In genomic region chr17:30336369-30337171, GRCh38 we compare ENCODE assay signal across 1 cellular context.
A peak's percentile ranks its signal among the peaks of the same experiment; 100 is the strongest.
TF ChIP-seq lines count a peak whose summit lies in the region.

No MANE protein-coding gene starts in this region.

TF ChIP-seq in HepG2, 621 proteins besides CTCF, POLR2A, EP300 and RAD21 (continued from another document and continues in another):
- TF ChIP-seq MAZ (IDR thresholded peaks at IDR 0.05; ENCODE audit: borderline replicate concordance, low read depth, low read length) (no peak), MAZ (CRISPR knock-in tag; IDR thresholded peaks at IDR 0.05; ENCODE audit: low read depth) (0 out of 2 replicates have a peak, but pooled peaks have one; percentile 52), ZNF562 (CRISPR knock-in tag; IDR thresholded peaks at IDR 0.05; ENCODE audit: borderline replicate concordance) (no peak), ZNF142 (CRISPR knock-in tag; IDR thresholded peaks at IDR 0.05) (peak; percentile 69; the same call in 1 of the 2 replicates), ZNF747 (CRISPR knock-in tag; IDR thresholded peaks at IDR 0.05; ENCODE audit: borderline replicate concordance) (peak; percentile 40; the same call in 1 of the 2 replicates), PPARG (CRISPR knock-in tag; conservative IDR thresholded peaks at IDR 0.05) (peak; percentile 84), ZFP36L1 (CRISPR knock-in tag; IDR thresholded peaks at IDR 0.05) (no peak), SOX6 (IDR thresholded peaks at IDR 0.05) (no peak), SOX6 (CRISPR knock-in tag; IDR thresholded peaks at IDR 0.05) (0 out of 2 replicates have a peak, but pooled peaks have one; percentile 47), MAFF (IDR thresholded peaks at IDR 0.05; ENCODE audit: low read depth, low read length) (0 out of 2 replicates have a peak, but pooled peaks have one; percentile 22), HNRNPL (IDR thresholded peaks at IDR 0.05; ENCODE audit: low read depth, low read length) (no peak), BCL6 (CRISPR knock-in tag; IDR thresholded peaks at IDR 0.05) (peak; percentile 92), ZNF615 (CRISPR knock-in tag; IDR thresholded peaks at IDR 0.05; ENCODE audit: borderline replicate concordance) (no peak), NR3C1 (CRISPR knock-in tag; IDR thresholded peaks at IDR 0.05) (no peak), KAT8 (CRISPR knock-in tag; IDR thresholded peaks at IDR 0.05) (peak; percentile 67), ZBTB20 (CRISPR knock-in tag; IDR thresholded peaks at IDR 0.05; ENCODE audit: borderline replicate concordance, low read depth) (no peak), ZNF569 (CRISPR knock-in tag; IDR thresholded peaks at IDR 0.05; ENCODE audit: borderline replicate concordance) (no peak), MATR3 (CRISPR knock-in tag; IDR thresholded peaks at IDR 0.05) (no peak), MYNN (CRISPR knock-in tag; IDR thresholded peaks at IDR 0.05; ENCODE audit: low read depth) (no peak), ZEB1 (IDR thresholded peaks at IDR 0.05; ENCODE audit: insufficient replicate concordance, low read depth) (peak; percentile 33), ARID4A (CRISPR knock-in tag; IDR thresholded peaks at IDR 0.05; ENCODE audit: borderline replicate concordance) (peak; percentile 34; the same call in 1 of the 2 replicates), KDM6A (CRISPR knock-in tag; IDR thresholded peaks at IDR 0.05; ENCODE audit: low read depth) (peak; percentile 73), MAFK (conservative IDR thresholded peaks at IDR 0.05 in 1 of 2, IDR thresholded peaks at IDR 0.05 in 1 of 2; ENCODE audit: low read length in 2 of 2) (peak; percentile 4 to 23; a peak in 1 of 4 replicates), IRF2 (CRISPR knock-in tag; IDR thresholded peaks at IDR 0.05) (peak; percentile 64; the same call in 1 of the 2 replicates), TCF7L2 (IDR thresholded peaks at IDR 0.05; ENCODE audit: low read depth, low read length) (no peak), ZNF629 (CRISPR knock-in tag; conservative IDR thresholded peaks at IDR 0.05) (0 out of 2 replicates have a peak, but pooled peaks have one; percentile 15), ZNF776 (CRISPR knock-in tag; IDR thresholded peaks at IDR 0.05) (no peak), NFIC (IDR thresholded peaks at IDR 0.05; ENCODE audit: low read length) (no peak; the same call in 1 of the 2 replicates)
- TF ChIP-seq, protein P1, sequence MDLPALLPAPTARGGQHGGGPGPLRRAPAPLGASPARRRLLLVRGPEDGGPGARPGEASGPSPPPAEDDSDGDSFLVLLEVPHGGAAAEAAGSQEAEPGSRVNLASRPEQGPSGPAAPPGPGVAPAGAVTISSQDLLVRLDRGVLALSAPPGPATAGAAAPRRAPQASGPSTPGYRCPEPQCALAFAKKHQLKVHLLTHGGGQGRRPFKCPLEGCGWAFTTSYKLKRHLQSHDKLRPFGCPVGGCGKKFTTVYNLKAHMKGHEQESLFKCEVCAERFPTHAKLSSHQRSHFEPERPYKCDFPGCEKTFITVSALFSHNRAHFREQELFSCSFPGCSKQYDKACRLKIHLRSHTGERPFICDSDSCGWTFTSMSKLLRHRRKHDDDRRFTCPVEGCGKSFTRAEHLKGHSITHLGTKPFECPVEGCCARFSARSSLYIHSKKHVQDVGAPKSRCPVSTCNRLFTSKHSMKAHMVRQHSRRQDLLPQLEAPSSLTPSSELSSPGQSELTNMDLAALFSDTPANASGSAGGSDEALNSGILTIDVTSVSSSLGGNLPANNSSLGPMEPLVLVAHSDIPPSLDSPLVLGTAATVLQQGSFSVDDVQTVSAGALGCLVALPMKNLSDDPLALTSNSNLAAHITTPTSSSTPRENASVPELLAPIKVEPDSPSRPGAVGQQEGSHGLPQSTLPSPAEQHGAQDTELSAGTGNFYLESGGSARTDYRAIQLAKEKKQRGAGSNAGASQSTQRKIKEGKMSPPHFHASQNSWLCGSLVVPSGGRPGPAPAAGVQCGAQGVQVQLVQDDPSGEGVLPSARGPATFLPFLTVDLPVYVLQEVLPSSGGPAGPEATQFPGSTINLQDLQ (CRISPR knock-in tag; IDR thresholded peaks at IDR 0.05) = no peak
- TF ChIP-seq, protein P2, sequence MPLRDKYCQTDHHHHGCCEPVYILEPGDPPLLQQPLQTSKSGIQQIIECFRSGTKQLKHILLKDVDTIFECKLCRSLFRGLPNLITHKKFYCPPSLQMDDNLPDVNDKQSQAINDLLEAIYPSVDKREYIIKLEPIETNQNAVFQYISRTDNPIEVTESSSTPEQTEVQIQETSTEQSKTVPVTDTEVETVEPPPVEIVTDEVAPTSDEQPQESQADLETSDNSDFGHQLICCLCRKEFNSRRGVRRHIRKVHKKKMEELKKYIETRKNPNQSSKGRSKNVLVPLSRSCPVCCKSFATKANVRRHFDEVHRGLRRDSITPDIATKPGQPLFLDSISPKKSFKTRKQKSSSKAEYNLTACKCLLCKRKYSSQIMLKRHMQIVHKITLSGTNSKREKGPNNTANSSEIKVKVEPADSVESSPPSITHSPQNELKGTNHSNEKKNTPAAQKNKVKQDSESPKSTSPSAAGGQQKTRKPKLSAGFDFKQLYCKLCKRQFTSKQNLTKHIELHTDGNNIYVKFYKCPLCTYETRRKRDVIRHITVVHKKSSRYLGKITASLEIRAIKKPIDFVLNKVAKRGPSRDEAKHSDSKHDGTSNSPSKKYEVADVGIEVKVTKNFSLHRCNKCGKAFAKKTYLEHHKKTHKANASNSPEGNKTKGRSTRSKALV (CRISPR knock-in tag; IDR thresholded peaks at IDR 0.05) = peak; percentile 76
- TF ChIP-seq, protein P3, sequence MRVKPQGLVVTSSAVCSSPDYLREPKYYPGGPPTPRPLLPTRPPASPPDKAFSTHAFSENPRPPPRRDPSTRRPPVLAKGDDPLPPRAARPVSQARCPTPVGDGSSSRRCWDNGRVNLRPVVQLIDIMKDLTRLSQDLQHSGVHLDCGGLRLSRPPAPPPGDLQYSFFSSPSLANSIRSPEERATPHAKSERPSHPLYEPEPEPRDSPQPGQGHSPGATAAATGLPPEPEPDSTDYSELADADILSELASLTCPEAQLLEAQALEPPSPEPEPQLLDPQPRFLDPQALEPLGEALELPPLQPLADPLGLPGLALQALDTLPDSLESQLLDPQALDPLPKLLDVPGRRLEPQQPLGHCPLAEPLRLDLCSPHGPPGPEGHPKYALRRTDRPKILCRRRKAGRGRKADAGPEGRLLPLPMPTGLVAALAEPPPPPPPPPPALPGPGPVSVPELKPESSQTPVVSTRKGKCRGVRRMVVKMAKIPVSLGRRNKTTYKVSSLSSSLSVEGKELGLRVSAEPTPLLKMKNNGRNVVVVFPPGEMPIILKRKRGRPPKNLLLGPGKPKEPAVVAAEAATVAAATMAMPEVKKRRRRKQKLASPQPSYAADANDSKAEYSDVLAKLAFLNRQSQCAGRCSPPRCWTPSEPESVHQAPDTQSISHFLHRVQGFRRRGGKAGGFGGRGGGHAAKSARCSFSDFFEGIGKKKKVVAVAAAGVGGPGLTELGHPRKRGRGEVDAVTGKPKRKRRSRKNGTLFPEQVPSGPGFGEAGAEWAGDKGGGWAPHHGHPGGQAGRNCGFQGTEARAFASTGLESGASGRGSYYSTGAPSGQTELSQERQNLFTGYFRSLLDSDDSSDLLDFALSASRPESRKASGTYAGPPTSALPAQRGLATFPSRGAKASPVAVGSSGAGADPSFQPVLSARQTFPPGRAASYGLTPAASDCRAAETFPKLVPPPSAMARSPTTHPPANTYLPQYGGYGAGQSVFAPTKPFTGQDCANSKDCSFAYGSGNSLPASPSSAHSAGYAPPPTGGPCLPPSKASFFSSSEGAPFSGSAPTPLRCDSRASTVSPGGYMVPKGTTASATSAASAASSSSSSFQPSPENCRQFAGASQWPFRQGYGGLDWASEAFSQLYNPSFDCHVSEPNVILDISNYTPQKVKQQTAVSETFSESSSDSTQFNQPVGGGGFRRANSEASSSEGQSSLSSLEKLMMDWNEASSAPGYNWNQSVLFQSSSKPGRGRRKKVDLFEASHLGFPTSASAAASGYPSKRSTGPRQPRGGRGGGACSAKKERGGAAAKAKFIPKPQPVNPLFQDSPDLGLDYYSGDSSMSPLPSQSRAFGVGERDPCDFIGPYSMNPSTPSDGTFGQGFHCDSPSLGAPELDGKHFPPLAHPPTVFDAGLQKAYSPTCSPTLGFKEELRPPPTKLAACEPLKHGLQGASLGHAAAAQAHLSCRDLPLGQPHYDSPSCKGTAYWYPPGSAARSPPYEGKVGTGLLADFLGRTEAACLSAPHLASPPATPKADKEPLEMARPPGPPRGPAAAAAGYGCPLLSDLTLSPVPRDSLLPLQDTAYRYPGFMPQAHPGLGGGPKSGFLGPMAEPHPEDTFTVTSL (CRISPR knock-in tag; IDR thresholded peaks at IDR 0.05; ENCODE audit: borderline replicate concordance) = peak; percentile 76; the same call in 1 of the 2 replicates
